In the genomic region with DNA sequence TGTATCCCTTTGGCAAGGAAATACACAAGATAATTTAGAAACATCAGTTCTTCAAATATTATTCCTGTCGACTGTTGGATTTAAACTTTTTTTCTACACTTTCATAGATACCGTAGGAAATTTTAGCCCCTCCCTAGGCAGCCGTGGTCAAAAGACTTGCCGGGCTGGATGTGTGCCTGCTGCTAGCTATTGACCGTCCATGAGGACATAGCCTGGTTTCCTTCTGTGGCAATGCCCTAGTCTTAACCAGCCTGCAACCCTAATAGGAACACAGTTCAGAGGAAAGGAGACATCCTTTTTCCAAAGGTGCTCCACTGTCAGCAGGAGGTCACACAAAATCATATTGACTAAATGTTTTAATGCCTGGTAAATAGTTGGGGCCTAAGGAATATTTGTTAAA, we compare ENCODE assay signal across 22 cellular contexts. TPM values are rescaled to one million over a fixed set of nuclear protein-coding genes. Genes with fewer than 3 reads are reported as not detected.
DNase-seq lines count a peak whose midpoint lies in the region; ATAC-seq, FAIRE-seq and TF ChIP-seq lines count a peak whose summit lies in the region.
"Had no signal": no experiment of that assay in that cellular context is flagged by ENCODE, and none has a peak within 500 bp of the region (broad histone marks: within the 10 kb centered on the region; RNA-seq: fewer than 3 reads in every experiment).

No MANE protein-coding gene starts in this region.

- no peak overlapping the region for H3K27ac Mint-ChIP-seq in T-helper 2 cell treated with Interferon-gamma antibody and Interleukin-4, amounts not matched to agents 5 μg/mL and 100 μg/mL, for 36 hours
- H3K27ac Mint-ChIP-seq: B cell; CD8-positive, alpha-beta T cell had no signal

- TF ChIP-seq EP300 in HepG2 (IDR thresholded peaks at IDR 0.05; ENCODE audit: low read depth in 2 of 2, low read length in 2 of 2) (no peak), HepG2 (CRISPR knock-in tag; IDR thresholded peaks at IDR 0.05; ENCODE audit: borderline replicate concordance) (no peak)

- H3K4me3 Mint-ChIP-seq in T-helper 2 cell treated with Interferon-gamma antibody and Interleukin-4, amounts not matched to agents 5 μg/mL and 100 μg/mL, for 36 hours = no peak overlapping the region
- H3K4me3 Mint-ChIP-seq: B cell; CD4-positive, CD25-positive, alpha-beta regulatory T cell; CD8-positive, alpha-beta T cell had no signal

- peaks cover 3% of the 10 kb centered on the region for H3K27me3 Mint-ChIP-seq in T-helper 2 cell treated with Interferon-gamma antibody and Interleukin-4, amounts not matched to agents 5 μg/mL and 100 μg/mL, for 36 hours (ENCODE audit: low read depth)
- H3K27me3 Mint-ChIP-seq: B cell; CD4-positive, CD25-positive, alpha-beta regulatory T cell had no signal

- H3K9me3 Mint-ChIP-seq in T-helper 2 cell treated with Interferon-gamma antibody and Interleukin-4, amounts not matched to agents 5 μg/mL and 100 μg/mL, for 36 hours = no peaks in the 10 kb centered on the region
- H3K9me3 Mint-ChIP-seq: CD4-positive, CD25-positive, alpha-beta regulatory T cell had no signal

- POLR2A ChIA-PET in HepG2 (lab: Yijun Ruan, JAX) = no interaction called here

- H3K9ac ChIP-seq in HepG2 (ENCODE audit: insufficient read depth, low read depth, low read length) = no peak overlapping the region
- H3K9ac ChIP-seq: BLaER1, GM23248 had no signal

- H3K4me1 Mint-ChIP-seq in T-helper 2 cell treated with Interferon-gamma antibody and Interleukin-4, amounts not matched to agents 5 μg/mL and 100 μg/mL, for 36 hours (ENCODE audit: low read depth) = peaks cover 8% of the 10 kb centered on the region

- H3K4me3 ChIP-seq in right lobe of liver (no peak overlapping the region), HepG2 (replicated peaks in 1 of 3; ENCODE audit: insufficient read depth in 1 of 3, low read depth in 2 of 3, low read length in 3 of 3) (no peak overlapping the region)
- H3K4me3 ChIP-seq: BLaER1, GM23248 had no signal

- no peaks in the 10 kb centered on the region for H3K9me3 ChIP-seq in right lobe of liver
- H3K9me3 ChIP-seq in HepG2 (ENCODE audit: low read length) = no peaks in the 10 kb centered on the region
- H3K9me3 ChIP-seq: Caco-2 had no signal

- CTCF ChIA-PET in HepG2 (lab: Yijun Ruan, JAX; ENCODE audit: low intra/inter-chr PET ratio, low total read pairs) = no interaction called here

- DNase-seq in T-helper 2 cell treated with Interferon-gamma antibody and Interleukin-4, amounts not matched to agents 5 μg/mL and 100 μg/mL, for 36 hours (ENCODE audit: low spot score) = peak; percentile 2
- no peak for DNase-seq in T-helper 2 cell
- DNase-seq in left ventricle myocardium superior = no peak
- DNase-seq in Right ventricle myocardium inferior (ENCODE audit: missing footprints) = no peak
- DNase-seq in right lobe of liver = no peak
- DNase-seq in HepG2 (ENCODE audit: low spot score) = no peak
- DNase-seq: Caco-2; CD4-positive, CD25-positive, alpha-beta regulatory T cell; CD8-positive, alpha-beta T cell; DMS153; DND-41; GM23248; H7; HCEC 1CT had no signal

- FAIRE-seq in HepG2 (lab: Jason Lieb, UNC) = no peak
- FAIRE-seq: A204.1, G401.6, GM12892, H1 had no signal

- WGBS in right lobe of liver (ENCODE audit: insufficient coverage, low coverage, low lambda C conversion rate, missing lambda C conversion rate) = 56% methylated on average over 5 of the region's 5 CpGs
- WGBS in HepG2 (ENCODE audit: low lambda C conversion rate) = 92% methylated on average over 5 of the region's 5 CpGs

- H3K4me1 ChIP-seq in right lobe of liver (no peaks in the 10 kb centered on the region), HepG2 (ENCODE audit: insufficient read depth, low read length) (peaks cover 6% of the 10 kb centered on the region)

- H3K79me2 ChIP-seq in HepG2 (ENCODE audit: insufficient read depth, low read length) = no peaks in the 10 kb centered on the region

- TF ChIP-seq CTCF in right lobe of liver (IDR thresholded peaks at IDR 0.05) = no peak
- no peak for TF ChIP-seq CTCF in HepG2 (CRISPR knock-in tag; IDR thresholded peaks at IDR 0.05)

- peak; percentile 33 for ATAC-seq in left ventricle myocardium superior
- no peak for ATAC-seq in Right ventricle myocardium inferior
- ATAC-seq in right lobe of liver = peak in 3 of 4 donors; percentile 13 to 48 (median 36)
- no peak for ATAC-seq in HepG2
- ATAC-seq: CD8-positive, alpha-beta T cell had no signal

- H3K4me2 ChIP-seq in HepG2 (ENCODE audit: low read depth, low read length) = no peak overlapping the region

- intact Hi-C loops in left ventricle myocardium superior (cut with micrococcal nuclease) (no loop called here), Right ventricle myocardium inferior (cut with DNase I) (no loop called here), right lobe of liver (cut with DNase I) (no loop called here), HepG2 (cut with micrococcal nuclease; ENCODE audit: unreplicated experiment) (loop anchor here (2.0 kb wide), 1 partner anchor 33 kb away; no protein-coding TSS in a partner anchor)

- H3K27me3 ChIP-seq in right lobe of liver (no peaks in the 10 kb centered on the region), HepG2 (ENCODE audit: control insufficient read depth in 1 of 2, insufficient read depth in 2 of 2, low read length in 2 of 2) (no peaks in the 10 kb centered on the region)
- H3K27me3 ChIP-seq: BLaER1 had no signal

- no peak for TF ChIP-seq RAD21 in HepG2 (CRISPR knock-in tag; IDR thresholded peaks at IDR 0.05)

- H2AFZ ChIP-seq in HepG2 (ENCODE audit: low read length) = no peak overlapping the region
- H2AFZ ChIP-seq: GM23248 had no signal

- BruUV-seq in HepG2 (replicated peaks; lab: Mats Ljungman, UMichigan) = no TSS peak

- no peaks in the 10 kb centered on the region for H3K36me3 Mint-ChIP-seq in T-helper 2 cell treated with Interferon-gamma antibody and Interleukin-4, amounts not matched to agents 5 μg/mL and 100 μg/mL, for 36 hours (ENCODE audit: low read depth)
- H3K36me3 Mint-ChIP-seq: CD4-positive, CD25-positive, alpha-beta regulatory T cell had no signal

- H3K27ac ChIP-seq in right lobe of liver (no peak overlapping the region), HepG2 (ENCODE audit: extremely low read length, insufficient read depth, low read length) (no peak overlapping the region)
- H3K27ac ChIP-seq: 22Rv1, BLaER1, C4-2B, GM23248 had no signal

- TF ChIP-seq POLR2A in right lobe of liver (IDR thresholded peaks at IDR 0.05) (no peak), HepG2 (IDR thresholded peaks at IDR 0.05; ENCODE audit: insufficient read depth in 1 of 2, low read depth in 2 of 2, low read length in 2 of 2) (no peak)

- in situ Hi-C loops in HepG2 (cut with HindIII; ENCODE audit: extremely low pct_ligation_motif_present, low pct_unique_long_range_greater_than_20kb) = no loop called here

- H3K36me3 ChIP-seq in right lobe of liver = no peaks in the 10 kb centered on the region
- H3K36me3 ChIP-seq in HepG2 (replicated peaks in 1 of 2; ENCODE audit: control insufficient read depth in 1 of 2, insufficient read depth in 2 of 2, low read length in 2 of 2) = no peaks in the 10 kb centered on the region; a peak in 1 of 5 replicates

- no peaks in the 10 kb centered on the region for H4K20me1 ChIP-seq in HepG2 (ENCODE audit: insufficient read depth, low read length)
- H4K20me1 ChIP-seq: BLaER1 had no signal

TF ChIP-seq in HepG2, 621 proteins besides CTCF, POLR2A, EP300 and RAD21 (continues in another document):
- TF ChIP-seq NRL (CRISPR knock-in tag; IDR thresholded peaks at IDR 0.05; ENCODE audit: borderline replicate concordance) = no peak

RNA-seq across cellular contexts. Expression of a gene that starts 20.4 kb away (rescaled TPM):
- 7.0 TPM for total RNA-seq in left ventricle myocardium superior
- 6.4 TPM for total RNA-seq in Right ventricle myocardium inferior
- under 1 TPM; 0.13 to 0.25 (median 0.21) TPM for total RNA-seq in right lobe of liver
- 0.32 and 0.77 TPM in 2 replicates for total RNA-seq in HepG2 (2016; rRNA removed; fragmentation: Illumina TruSeq; extraction: Trizol)
- total RNA-seq in HepG2 (2016; cell fraction: cytosol; rRNA removed; fragmentation: Illumina TruSeq; extraction: Trizol; ENCODE audit: low read depth) = 0.10 TPM in 1 of 2 replicates, not detected in the other
- 0.16 and 0.17 TPM in 2 replicates for total RNA-seq in HepG2 (2016; cell fraction: insoluble cytoplasmic fraction; rRNA removed; fragmentation: Illumina TruSeq; extraction: Trizol)
- 0.46 and 0.52 TPM in 2 replicates for total RNA-seq in HepG2 (2016; cell fraction: membrane; rRNA removed; fragmentation: Illumina TruSeq; extraction: Trizol)
- total RNA-seq in HepG2 (2016; cell fraction: nucleus; rRNA removed; fragmentation: Illumina TruSeq; extraction: Trizol) = 0.43 and 0.81 TPM in 2 replicates
- 0.12 and 0.15 TPM in 2 replicates for polyA plus RNA-seq in HepG2 (2011; rRNA removed)
- 0.27 TPM in 2 replicates for polyA plus RNA-seq in HepG2 (2011; cell fraction: cytosol; rRNA removed)
- 0.16 and 0.48 TPM in 2 replicates for polyA plus RNA-seq in HepG2 (2011; cell fraction: nucleus; rRNA removed)
- polyA plus RNA-seq in HepG2 (2012) = 0.40 and 0.48 TPM in 2 replicates
- 0.06 and 0.26 TPM in 2 replicates for polyA plus RNA-seq in HepG2 (2016; cell fraction: cytosol; fragmentation: Illumina TruSeq; extraction: Trizol; ENCODE audit: low read depth)
- 0.17 and 0.20 TPM in 2 replicates for polyA plus RNA-seq in HepG2 (2016; cell fraction: insoluble cytoplasmic fraction; fragmentation: Illumina TruSeq; extraction: Trizol; ENCODE audit: low read depth)
- polyA plus RNA-seq in HepG2 (2016; cell fraction: membrane; fragmentation: Illumina TruSeq; extraction: Trizol; ENCODE audit: low read depth) = 0.09 and 0.14 TPM in 2 replicates
- polyA plus RNA-seq in HepG2 (2016; cell fraction: nucleus; fragmentation: Illumina TruSeq; extraction: Trizol; ENCODE audit: insufficient read depth, low read depth) = 0.11 and 0.16 TPM in 2 replicates
- polyA minus RNA-seq in HepG2 (2011; rRNA and poly(A)+ RNA removed; ENCODE audit: low replicate concordance) = 0.44 and 0.48 TPM in 2 replicates
- not detected in 2 replicates for polyA minus RNA-seq in HepG2 (2011; cell fraction: cytosol; rRNA and poly(A)+ RNA removed)
- 0.12 and 0.26 TPM in 2 replicates for polyA minus RNA-seq in HepG2 (2011; cell fraction: nucleus; rRNA and poly(A)+ RNA removed)

Comparison
In these comparisons a context has a peak if more than half of its experiments do, and no peak if none do; other contexts are left out.
1. ATAC-seq: peak in left ventricle myocardium superior (single experiment) and right lobe of liver (3 of 4); none in Right ventricle myocardium inferior (single experiment) and HepG2 (single experiment).